ENCODE assay signal across 8 cellular contexts in genomic region chr6:157221817-157222175, GRCh38.
DNase-seq lines count a peak whose midpoint lies in the region; ATAC-seq and TF ChIP-seq lines count a peak whose summit lies in the region.

No MANE protein-coding gene starts in this region.

- ATAC-seq in central memory CD8-positive, alpha-beta T cell (replicated peaks; ENCODE audit: extremely low read depth, poor library complexity, severe bottlenecking) = no peak
- no peak for ATAC-seq in HG03571 (IDR thresholded peaks at IDR 0.05; ENCODE audit: unreplicated experiment)
- ATAC-seq in GM18868 (IDR thresholded peaks at IDR 0.05; ENCODE audit: unreplicated experiment) = no peak
- ATAC-seq in activated CD4-positive, CD25-positive, alpha-beta regulatory T cell treated with anti-CD3 and anti-CD28 coated beads, Interleukin-2, amount 50 U/mL, for 24 hours = no peak

- H3K9me3 Mint-ChIP-seq in T-helper 1 cell treated with Interleukin-12 subunit alpha and Interleukin-12 subunit beta and Interleukin-4 antibody, amounts not matched to agents 30 μg/mL and 1 μg/mL, for 36 hours = no peaks in the 10 kb centered on the region
- H3K9me3 Mint-ChIP-seq in central memory CD8-positive, alpha-beta T cell = no peaks in the 10 kb centered on the region

- H3K9me2 ChIP-seq in Loucy (replicated peaks; ENCODE audit: low read depth, low read length) = no peaks in the 10 kb centered on the region

- H3F3A ChIP-seq in Loucy (ENCODE audit: low read depth) = no peaks in the 10 kb centered on the region

- no peak for DNase-seq in T-helper 1 cell
- DNase-seq in central memory CD8-positive, alpha-beta T cell (ENCODE audit: low spot score in 2 of 2) = no peak

- no peaks in the 10 kb centered on the region for H4K20me1 ChIP-seq in Loucy (ENCODE audit: insufficient read depth, low read length, poor library complexity, severe bottlenecking)

- H3K4me2 ChIP-seq in Loucy (ENCODE audit: low read depth, low read length, poor library complexity, severe bottlenecking) = peak overlapping the region; percentile 77
- H3K4me2 ChIP-seq in parathyroid adenoma (ENCODE audit: low read length) = peak overlapping the region; percentile 72

- no peaks in the 10 kb centered on the region for H3K36me3 Mint-ChIP-seq in T-helper 1 cell treated with Interleukin-12 subunit alpha and Interleukin-12 subunit beta and Interleukin-4 antibody, amounts not matched to agents 30 μg/mL and 1 μg/mL, for 36 hours (ENCODE audit: low read depth)
- H3K36me3 Mint-ChIP-seq in central memory CD8-positive, alpha-beta T cell (ENCODE audit: insufficient read depth) = peaks cover 1% of the 10 kb centered on the region

- H3K9me3 ChIP-seq in Loucy (ENCODE audit: insufficient read depth, low read depth, low read length) (no peaks in the 10 kb centered on the region), parathyroid adenoma (ENCODE audit: control insufficient read depth, low read length) (no peaks in the 10 kb centered on the region)

- H3K36me3 ChIP-seq in Loucy (ENCODE audit: insufficient read depth, low read length) (no peaks in the 10 kb centered on the region), parathyroid adenoma (ENCODE audit: control insufficient read depth, insufficient read depth, low read length) (no peaks in the 10 kb centered on the region)

- TF ChIP-seq CTCF in Loucy (conservative IDR thresholded peaks at IDR 0.05; ENCODE audit: low read length) = no peak
- TF ChIP-seq CTCF in parathyroid adenoma (IDR thresholded peaks at IDR 0.05) = no peak

- H3K4me3 ChIP-seq in Loucy (ENCODE audit: low read length, poor library complexity, severe bottlenecking) (peak overlapping the region; percentile 95), parathyroid adenoma (ENCODE audit: low read depth, low read length) (no peak overlapping the region)

- H3K9ac ChIP-seq in Loucy (ENCODE audit: low read depth, low read length, poor library complexity, severe bottlenecking) (peak overlapping the region; percentile 96), parathyroid adenoma (no peak overlapping the region)

- peaks cover 34% of the 10 kb centered on the region for H3K4me1 ChIP-seq in Loucy (ENCODE audit: insufficient read depth, low read length, poor library complexity, severe bottlenecking)
- peaks cover 2% of the 10 kb centered on the region for H3K4me1 ChIP-seq in parathyroid adenoma

- no peak overlapping the region for H3K27ac ChIP-seq in parathyroid adenoma

- H3K27me3 ChIP-seq in Loucy (ENCODE audit: insufficient read depth, low read length, poor library complexity, severe bottlenecking) = no peaks in the 10 kb centered on the region
- H3K27me3 ChIP-seq in parathyroid adenoma (ENCODE audit: control insufficient read depth, insufficient read depth, low read length) = no peaks in the 10 kb centered on the region

- peak overlapping the region; percentile 89 for H2AFZ ChIP-seq in Loucy (ENCODE audit: low read length)
- no peak overlapping the region for H2AFZ ChIP-seq in parathyroid adenoma

- H3K27ac Mint-ChIP-seq in T-helper 1 cell treated with Interleukin-12 subunit alpha and Interleukin-12 subunit beta and Interleukin-4 antibody, amounts not matched to agents 30 μg/mL and 1 μg/mL, for 36 hours = peak overlapping the region; percentile 71
- no peak overlapping the region for H3K27ac Mint-ChIP-seq in central memory CD8-positive, alpha-beta T cell (ENCODE audit: low read depth)

- peak overlapping the region; percentile 69 for H3K4me3 Mint-ChIP-seq in T-helper 1 cell treated with Interleukin-12 subunit alpha and Interleukin-12 subunit beta and Interleukin-4 antibody, amounts not matched to agents 30 μg/mL and 1 μg/mL, for 36 hours
- H3K4me3 Mint-ChIP-seq in central memory CD8-positive, alpha-beta T cell = peak overlapping the region; percentile 54

- peaks cover 4% of the 10 kb centered on the region for H3K27me3 Mint-ChIP-seq in T-helper 1 cell treated with Interleukin-12 subunit alpha and Interleukin-12 subunit beta and Interleukin-4 antibody, amounts not matched to agents 30 μg/mL and 1 μg/mL, for 36 hours (ENCODE audit: low read depth)
- no peaks in the 10 kb centered on the region for H3K27me3 Mint-ChIP-seq in central memory CD8-positive, alpha-beta T cell

- H3K79me2 ChIP-seq in Loucy (ENCODE audit: insufficient read depth, low read length) (peaks cover 7% of the 10 kb centered on the region; the same call in 1 of the 2 replicates), parathyroid adenoma (no peaks in the 10 kb centered on the region)

- peaks cover 22% of the 10 kb centered on the region for H3K4me1 Mint-ChIP-seq in T-helper 1 cell treated with Interleukin-12 subunit alpha and Interleukin-12 subunit beta and Interleukin-4 antibody, amounts not matched to agents 30 μg/mL and 1 μg/mL, for 36 hours (ENCODE audit: low read depth)
- H3K4me1 Mint-ChIP-seq in central memory CD8-positive, alpha-beta T cell = peaks cover 20% of the 10 kb centered on the region
